Comparison of ENCODE assay signal across 1 cellular context in genomic region chr22:50278956-50279619, GRCh38.
TF ChIP-seq lines count a peak whose summit lies in the region.

No MANE protein-coding gene starts in this region.

TF ChIP-seq in HEK293, 187 proteins besides CTCF, POLR2A, EP300 and RAD21:
- TF ChIP-seq ZNF692 (tag by site-specific recombination; IDR thresholded peaks at IDR 0.05) (peak; percentile 60), ZNF223 (tag by site-specific recombination; IDR thresholded peaks at IDR 0.05) (no peak), ZNF548 (tag by site-specific recombination; IDR thresholded peaks at IDR 0.05) (no peak), ZNF16 (tag by site-specific recombination; IDR thresholded peaks at IDR 0.05; ENCODE audit: low read depth) (no peak), ZNF133 (tag by site-specific recombination; IDR thresholded peaks at IDR 0.05) (no peak), ZNF623 (tag by site-specific recombination; IDR thresholded peaks at IDR 0.05) (no peak), ZNF600 (tag by site-specific recombination; IDR thresholded peaks at IDR 0.05) (peak; percentile 51), PRDM2 (tag by site-specific recombination; IDR thresholded peaks at IDR 0.05; ENCODE audit: borderline replicate concordance) (no peak), ZNF221 (tag by site-specific recombination; IDR thresholded peaks at IDR 0.05; ENCODE audit: borderline replicate concordance) (no peak), ZNF341 (tag by site-specific recombination; IDR thresholded peaks at IDR 0.05; ENCODE audit: low read depth) (no peak), GLIS2 (tag by site-specific recombination; IDR thresholded peaks at IDR 0.05) (no peak), ZBTB7A (tag by site-specific recombination; IDR thresholded peaks at IDR 0.05; ENCODE audit: low read depth) (no peak), WT1 (tag by site-specific recombination; IDR thresholded peaks at IDR 0.05) (no peak), ZFP69B (tag by site-specific recombination; IDR thresholded peaks at IDR 0.05) (peak; percentile 67; the same call in 1 of the 2 replicates)
